In genomic region chr14:31968912-31969311, GRCh38 we compare ENCODE assay signal across 22 cellular contexts.
DNase-seq lines count a peak whose midpoint lies in the region; TF ChIP-seq lines count a peak whose summit lies in the region.
"Had no signal": no experiment of that assay in that cellular context is flagged by ENCODE, and none has a peak within 500 bp of the region (broad histone marks: within the 10 kb centered on the region; RNA-seq: fewer than 3 reads in every experiment).

No MANE protein-coding gene starts in this region.

- H3K9me3 Mint-ChIP-seq in activated naive CD4-positive, alpha-beta T cell treated with anti-CD3 and anti-CD28 coated beads, Interleukin-2, amount 50 U/mL, for 24 hours: no peaks in the 10 kb centered on the region

- intact Hi-C loops in testis (cut with DNase I; ENCODE audit: low total_unique reads): no loop called here

- no peaks in the 10 kb centered on the region for H3K36me3 ChIP-seq in hepatocyte (replicated peaks; ENCODE audit: insufficient read depth, low read depth)
- no peaks in the 10 kb centered on the region for H3K36me3 ChIP-seq in testis (ENCODE audit: low read depth, missing control alignments)
- H3K36me3 ChIP-seq: brain microvascular endothelial cell, SJSA1 had no signal

- H3K4me2 ChIP-seq in hepatocyte: peak overlapping the region; percentile 22

- peaks cover 50% of the 10 kb centered on the region for H3K4me1 ChIP-seq in hepatocyte (ENCODE audit: insufficient read depth)
- H3K4me1 ChIP-seq in testis: peaks cover 48% of the 10 kb centered on the region

- peak overlapping the region; percentile 17 for H3K27ac Mint-ChIP-seq in activated naive CD4-positive, alpha-beta T cell treated with anti-CD3 and anti-CD28 coated beads, Interleukin-2, amount 50 U/mL, for 24 hours
- H3K27ac Mint-ChIP-seq: activated naive CD8-positive, alpha-beta T cell had no signal

- H3K4me3 ChIP-seq in hepatocyte (no peak overlapping the region), testis (no peak overlapping the region)
- H3K4me3 ChIP-seq: SJSA1 had no signal

- no peaks in the 10 kb centered on the region for H4K20me1 ChIP-seq in hepatocyte (ENCODE audit: insufficient read depth, poor library complexity, severe bottlenecking)

- no peak for DNase-seq in activated naive CD4-positive, alpha-beta T cell treated with anti-CD3 and anti-CD28 coated beads, Interleukin-2, amount 50 U/mL, for 16 hours
- peak; percentile 31 for DNase-seq in SK-N-DZ (ENCODE audit: low spot score)
- DNase-seq in hepatocyte (ENCODE audit: low spot score): no peak
- no peak for DNase-seq in testis
- DNase-seq in SIG-M5 (lab: John Stamatoyannopoulos, UW): no peak
- no peak for DNase-seq in superior temporal gyrus (ENCODE audit: extremely low spot score)
- DNase-seq in NCI-H2107 treated with DMSO at 0.1 percent for 48 hours (lab: John Stamatoyannopoulos, UW; ENCODE audit: unreplicated experiment): no peak
- DNase-seq: activated CD8-positive, alpha-beta memory T cell treated with anti-CD3 and anti-CD28 coated beads for 24 hours; activated T-cell treated with anti-CD3 and anti-CD28 coated beads, Interleukin-2, amount 50 U/mL, for 48 hours; brain microvascular endothelial cell; CD4-positive, alpha-beta memory T cell; DMS79; erythroblast; H7; NCI-H1436; NCI-H748 treated with DMSO at 0.1 percent for 48 hours; stimulated activated CD4-positive, alpha-beta T cell treated with anti-CD3 and anti-CD28 coated beads, Interleukin-2, amount 100 ng/mL, for 24 hours; stimulated activated naive CD4-positive, alpha-beta T cell treated with Interleukin-2 at 50 U/mL for 16 hours; T-helper 9 cell had no signal

- no peak overlapping the region for H2AFZ ChIP-seq in hepatocyte

- H3K27me3 Mint-ChIP-seq in activated naive CD4-positive, alpha-beta T cell treated with anti-CD3 and anti-CD28 coated beads, Interleukin-2, amount 50 U/mL, for 24 hours: no peaks in the 10 kb centered on the region
- H3K27me3 Mint-ChIP-seq: CD4-positive, alpha-beta memory T cell had no signal

- H3K27me3 ChIP-seq in hepatocyte (no peaks in the 10 kb centered on the region), testis (no peaks in the 10 kb centered on the region)
- H3K27me3 ChIP-seq: brain microvascular endothelial cell, SJSA1 had no signal

- H3K79me2 ChIP-seq in hepatocyte: no peaks in the 10 kb centered on the region

- H3K27ac ChIP-seq in hepatocyte (peak overlapping the region; percentile 79), testis (peak overlapping the region in 1 of 2 donors; percentile 5)
- H3K27ac ChIP-seq: brain microvascular endothelial cell, SJSA1 had no signal

- peak overlapping the region; percentile 7 for H3K4me3 Mint-ChIP-seq in activated naive CD4-positive, alpha-beta T cell treated with anti-CD3 and anti-CD28 coated beads, Interleukin-2, amount 50 U/mL, for 24 hours
- H3K4me3 Mint-ChIP-seq: activated naive CD8-positive, alpha-beta T cell; CD4-positive, alpha-beta memory T cell had no signal

- TF ChIP-seq POLR2A in testis (IDR thresholded peaks at IDR 0.05): no peak

- TF ChIP-seq CTCF in hepatocyte (IDR thresholded peaks at IDR 0.05; ENCODE audit: poor library complexity) (no peak), testis (IDR thresholded peaks at IDR 0.05) (peak in 2 of 3 experiments; percentile 9 to 11)

- no peaks in the 10 kb centered on the region for H3K36me3 Mint-ChIP-seq in activated naive CD4-positive, alpha-beta T cell treated with anti-CD3 and anti-CD28 coated beads, Interleukin-2, amount 50 U/mL, for 24 hours
- H3K36me3 Mint-ChIP-seq: activated naive CD8-positive, alpha-beta T cell; CD4-positive, alpha-beta memory T cell had no signal

- H3K9me2 ChIP-seq in hepatocyte (replicated peaks; ENCODE audit: insufficient read depth): no peaks in the 10 kb centered on the region

- no peaks in the 10 kb centered on the region for H3K9me3 ChIP-seq in hepatocyte (ENCODE audit: low read depth)
- no peaks in the 10 kb centered on the region for H3K9me3 ChIP-seq in testis
- H3K9me3 ChIP-seq: SJSA1 had no signal

- 71% methylated on average over 4 of the region's 4 CpGs for WGBS in hepatocyte (ENCODE audit: low lambda C conversion rate, missing lambda C conversion rate)
- 49 to 61% methylated on average over 4 of the region's 4 CpGs for WGBS in testis, 2 donors

- H3K4me1 Mint-ChIP-seq in activated naive CD4-positive, alpha-beta T cell treated with anti-CD3 and anti-CD28 coated beads, Interleukin-2, amount 50 U/mL, for 24 hours: peaks cover 14% of the 10 kb centered on the region
